ENCODE assay signal across 2 cellular contexts in the genomic region with DNA sequence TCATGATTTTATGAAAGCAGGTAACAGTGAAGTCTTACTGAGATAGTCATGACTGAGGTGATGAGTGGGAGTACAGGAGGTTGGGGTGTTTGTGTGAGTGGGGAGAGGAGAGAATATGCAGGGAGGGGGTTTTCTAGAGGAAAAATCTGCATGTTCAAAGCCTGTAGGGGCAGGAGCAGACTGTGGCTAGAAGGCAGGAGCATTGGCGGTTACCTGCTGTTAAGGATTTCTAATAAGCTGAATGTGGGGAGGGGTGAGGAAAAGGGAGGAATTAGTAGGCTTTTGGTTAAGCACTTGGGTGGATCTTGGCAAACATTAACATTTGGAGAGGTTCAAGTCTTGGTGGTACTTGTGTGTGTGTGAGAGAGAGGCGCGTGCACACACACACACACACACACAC.
TF ChIP-seq lines count a peak whose summit lies in the region.

No MANE protein-coding gene starts in this region.

TF ChIP-seq in HepG2, 621 proteins besides CTCF, POLR2A, EP300 and RAD21:
- TF ChIP-seq, protein P1, sequence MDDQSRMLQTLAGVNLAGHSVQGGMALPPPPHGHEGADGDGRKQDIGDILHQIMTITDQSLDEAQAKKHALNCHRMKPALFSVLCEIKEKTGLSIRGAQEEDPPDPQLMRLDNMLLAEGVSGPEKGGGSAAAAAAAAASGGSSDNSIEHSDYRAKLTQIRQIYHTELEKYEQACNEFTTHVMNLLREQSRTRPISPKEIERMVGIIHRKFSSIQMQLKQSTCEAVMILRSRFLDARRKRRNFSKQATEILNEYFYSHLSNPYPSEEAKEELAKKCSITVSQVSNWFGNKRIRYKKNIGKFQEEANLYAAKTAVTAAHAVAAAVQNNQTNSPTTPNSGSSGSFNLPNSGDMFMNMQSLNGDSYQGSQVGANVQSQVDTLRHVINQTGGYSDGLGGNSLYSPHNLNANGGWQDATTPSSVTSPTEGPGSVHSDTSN (CRISPR knock-in tag; IDR thresholded peaks at IDR 0.05; ENCODE audit: borderline replicate concordance), result no peak
- TF ChIP-seq NFIB (CRISPR knock-in tag; IDR thresholded peaks at IDR 0.05; ENCODE audit: borderline replicate concordance) (no peak), HNRNPK (IDR thresholded peaks at IDR 0.05; ENCODE audit: low read depth, low read length, poor library complexity, severe bottlenecking) (peak; percentile 13)

TF ChIP-seq in WTC11, 78 proteins besides CTCF, POLR2A, EP300 and RAD21:
- TF ChIP-seq ZNF416 (CRISPR knock-in tag; IDR thresholded peaks at IDR 0.05), result no peak
- no peak for TF ChIP-seq PRDM15 (CRISPR knock-in tag; IDR thresholded peaks at IDR 0.05)
- no peak for TF ChIP-seq OVOL2 (CRISPR knock-in tag; IDR thresholded peaks at IDR 0.05; ENCODE audit: borderline replicate concordance)
- TF ChIP-seq TP53 (CRISPR knock-in tag; IDR thresholded peaks at IDR 0.05), result no peak
- no peak for TF ChIP-seq NFATC4 (CRISPR knock-in tag; IDR thresholded peaks at IDR 0.05)
- TF ChIP-seq, protein P2, sequence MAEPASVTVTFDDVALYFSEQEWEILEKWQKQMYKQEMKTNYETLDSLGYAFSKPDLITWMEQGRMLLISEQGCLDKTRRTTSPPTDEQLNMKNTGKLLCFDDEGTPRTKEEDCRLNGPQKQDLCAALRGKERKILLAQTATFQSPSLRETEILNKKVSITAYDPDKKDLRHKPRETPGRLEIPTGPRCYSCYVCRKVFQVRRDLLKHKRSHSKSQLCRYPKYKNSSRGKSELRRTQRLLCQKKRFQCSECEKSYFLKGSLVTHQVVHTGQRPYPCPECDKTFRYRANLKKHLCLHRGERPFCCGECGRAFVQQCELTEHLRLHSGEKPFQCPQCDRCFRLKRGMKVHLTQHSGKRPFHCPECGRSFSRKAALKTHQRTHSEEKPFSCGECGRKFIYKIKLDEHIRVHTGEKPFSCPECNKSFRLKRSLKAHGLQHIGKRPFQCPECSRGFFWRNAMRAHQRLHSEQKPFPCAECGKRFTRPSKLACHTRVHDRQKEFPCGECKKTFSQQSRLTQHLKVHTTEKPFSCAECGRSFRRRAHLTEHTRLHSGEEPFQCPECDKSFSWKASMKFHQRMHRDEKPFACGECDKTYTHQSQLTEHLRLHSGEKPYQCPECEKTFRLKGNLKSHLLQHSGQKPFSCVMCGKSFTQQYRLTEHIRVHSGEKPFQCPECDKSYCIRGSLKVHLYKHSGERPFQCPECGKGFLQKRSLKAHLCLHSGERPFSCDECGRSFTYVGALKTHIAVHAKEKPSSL (CRISPR knock-in tag; conservative IDR thresholded peaks at IDR 0.05), result no peak
- TF ChIP-seq MYBL2 (CRISPR knock-in tag; IDR thresholded peaks at IDR 0.05), result no peak
- no peak for TF ChIP-seq EMX1 (CRISPR knock-in tag; IDR thresholded peaks at IDR 0.05)
- TF ChIP-seq FOXJ3 (CRISPR knock-in tag; IDR thresholded peaks at IDR 0.05; ENCODE audit: borderline replicate concordance), result no peak
- TF ChIP-seq ZNF263 (CRISPR knock-in tag; IDR thresholded peaks at IDR 0.05; ENCODE audit: low read depth), result no peak
- TF ChIP-seq ATF1 (CRISPR knock-in tag; IDR thresholded peaks at IDR 0.05), result no peak
- no peak for TF ChIP-seq CREM (CRISPR knock-in tag; IDR thresholded peaks at IDR 0.05)
- TF ChIP-seq JAZF1 (CRISPR knock-in tag; IDR thresholded peaks at IDR 0.05), result no peak
- no peak for TF ChIP-seq KAT7 (CRISPR knock-in tag; IDR thresholded peaks at IDR 0.05; ENCODE audit: borderline replicate concordance)
